Comparison of ENCODE assay signal across 1 cellular context in the genomic region with DNA sequence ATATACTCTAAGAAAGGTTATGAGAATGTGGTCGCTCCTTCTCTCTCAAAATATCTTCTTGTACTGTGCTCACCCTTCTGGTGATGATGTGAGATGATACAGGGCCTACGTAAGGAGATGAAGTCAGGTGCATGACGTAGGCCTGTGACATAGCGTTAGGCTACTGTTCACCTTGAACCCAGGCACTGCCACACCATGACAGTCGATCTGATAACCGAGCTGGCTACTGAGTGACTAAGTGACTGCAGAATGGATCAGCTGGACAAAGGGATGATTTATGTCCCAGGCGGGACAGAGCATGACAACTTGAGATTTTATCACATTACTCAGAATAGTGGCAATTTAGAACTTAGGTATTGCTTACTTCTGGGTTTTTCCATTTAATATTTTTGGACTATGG.
TF ChIP-seq lines count a peak whose summit lies in the region.

No MANE protein-coding gene starts in this region.

TF ChIP-seq in K562, 482 proteins besides CTCF, POLR2A, EP300 and RAD21 (continued from another document):
- TF ChIP-seq, protein P1, sequence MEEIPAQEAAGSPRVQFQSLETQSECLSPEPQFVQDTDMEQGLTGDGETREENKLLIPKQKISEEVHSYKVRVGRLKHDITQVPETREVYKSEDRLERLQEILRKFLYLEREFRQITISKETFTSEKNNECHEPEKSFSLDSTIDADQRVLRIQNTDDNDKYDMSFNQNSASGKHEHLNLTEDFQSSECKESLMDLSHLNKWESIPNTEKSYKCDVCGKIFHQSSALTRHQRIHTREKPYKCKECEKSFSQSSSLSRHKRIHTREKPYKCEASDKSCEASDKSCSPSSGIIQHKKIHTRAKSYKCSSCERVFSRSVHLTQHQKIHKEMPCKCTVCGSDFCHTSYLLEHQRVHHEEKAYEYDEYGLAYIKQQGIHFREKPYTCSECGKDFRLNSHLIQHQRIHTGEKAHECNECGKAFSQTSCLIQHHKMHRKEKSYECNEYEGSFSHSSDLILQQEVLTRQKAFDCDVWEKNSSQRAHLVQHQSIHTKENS (CRISPR knock-in tag; IDR thresholded peaks at IDR 0.05), result no peak
- TF ChIP-seq, protein P2, sequence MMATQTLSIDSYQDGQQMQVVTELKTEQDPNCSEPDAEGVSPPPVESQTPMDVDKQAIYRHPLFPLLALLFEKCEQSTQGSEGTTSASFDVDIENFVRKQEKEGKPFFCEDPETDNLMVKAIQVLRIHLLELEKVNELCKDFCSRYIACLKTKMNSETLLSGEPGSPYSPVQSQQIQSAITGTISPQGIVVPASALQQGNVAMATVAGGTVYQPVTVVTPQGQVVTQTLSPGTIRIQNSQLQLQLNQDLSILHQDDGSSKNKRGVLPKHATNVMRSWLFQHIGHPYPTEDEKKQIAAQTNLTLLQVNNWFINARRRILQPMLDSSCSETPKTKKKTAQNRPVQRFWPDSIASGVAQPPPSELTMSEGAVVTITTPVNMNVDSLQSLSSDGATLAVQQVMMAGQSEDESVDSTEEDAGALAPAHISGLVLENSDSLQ (IDR thresholded peaks at IDR 0.05), result peak; percentile 74
- TF ChIP-seq CREM (IDR thresholded peaks at IDR 0.05; ENCODE audit: low read depth) (0 out of 2 replicates have a peak, but pooled peaks have one; percentile 19), EP400 (IDR thresholded peaks at IDR 0.05) (no peak), CREB1 (IDR thresholded peaks at IDR 0.05) (0 out of 2 replicates have a peak, but pooled peaks have one; percentile 27), CREB1 (CRISPR knock-in tag; IDR thresholded peaks at IDR 0.05) (no peak), SP1 (CRISPR knock-in tag; IDR thresholded peaks at IDR 0.05) (no peak), ZNF586 (CRISPR knock-in tag; conservative IDR thresholded peaks at IDR 0.05) (no peak), ATF1 (CRISPR knock-in tag; IDR thresholded peaks at IDR 0.05) (no peak), ATF1 (tag; IDR thresholded peaks at IDR 0.05) (0 out of 2 replicates have a peak, but pooled peaks have one; percentile 41), MEIS2 (IDR thresholded peaks at IDR 0.05; ENCODE audit: partially characterized antibody) (peak; percentile 89)
- TF ChIP-seq, protein P3, sequence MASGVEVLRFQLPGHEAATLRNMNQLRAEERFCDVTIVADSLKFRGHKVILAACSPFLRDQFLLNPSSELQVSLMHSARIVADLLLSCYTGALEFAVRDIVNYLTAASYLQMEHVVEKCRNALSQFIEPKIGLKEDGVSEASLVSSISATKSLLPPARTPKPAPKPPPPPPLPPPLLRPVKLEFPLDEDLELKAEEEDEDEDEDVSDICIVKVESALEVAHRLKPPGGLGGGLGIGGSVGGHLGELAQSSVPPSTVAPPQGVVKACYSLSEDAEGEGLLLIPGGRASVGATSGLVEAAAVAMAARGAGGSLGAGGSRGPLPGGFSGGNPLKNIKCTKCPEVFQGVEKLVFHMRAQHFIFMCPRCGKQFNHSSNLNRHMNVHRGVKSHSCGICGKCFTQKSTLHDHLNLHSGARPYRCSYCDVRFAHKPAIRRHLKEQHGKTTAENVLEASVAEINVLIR (CRISPR knock-in tag; IDR thresholded peaks at IDR 0.05), result 0 out of 2 replicates have a peak, but pooled peaks have one; percentile 29
- TF ChIP-seq, protein P4, sequence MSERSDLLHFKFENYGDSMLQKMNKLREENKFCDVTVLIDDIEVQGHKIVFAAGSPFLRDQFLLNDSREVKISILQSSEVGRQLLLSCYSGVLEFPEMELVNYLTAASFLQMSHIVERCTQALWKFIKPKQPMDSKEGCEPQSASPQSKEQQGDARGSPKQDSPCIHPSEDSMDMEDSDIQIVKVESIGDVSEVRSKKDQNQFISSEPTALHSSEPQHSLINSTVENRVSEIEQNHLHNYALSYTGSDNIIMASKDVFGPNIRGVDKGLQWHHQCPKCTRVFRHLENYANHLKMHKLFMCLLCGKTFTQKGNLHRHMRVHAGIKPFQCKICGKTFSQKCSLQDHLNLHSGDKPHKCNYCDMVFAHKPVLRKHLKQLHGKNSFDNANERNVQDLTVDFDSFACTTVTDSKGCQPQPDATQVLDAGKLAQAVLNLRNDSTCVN (CRISPR knock-in tag; IDR thresholded peaks at IDR 0.05), result no peak
- TF ChIP-seq, protein P5, sequence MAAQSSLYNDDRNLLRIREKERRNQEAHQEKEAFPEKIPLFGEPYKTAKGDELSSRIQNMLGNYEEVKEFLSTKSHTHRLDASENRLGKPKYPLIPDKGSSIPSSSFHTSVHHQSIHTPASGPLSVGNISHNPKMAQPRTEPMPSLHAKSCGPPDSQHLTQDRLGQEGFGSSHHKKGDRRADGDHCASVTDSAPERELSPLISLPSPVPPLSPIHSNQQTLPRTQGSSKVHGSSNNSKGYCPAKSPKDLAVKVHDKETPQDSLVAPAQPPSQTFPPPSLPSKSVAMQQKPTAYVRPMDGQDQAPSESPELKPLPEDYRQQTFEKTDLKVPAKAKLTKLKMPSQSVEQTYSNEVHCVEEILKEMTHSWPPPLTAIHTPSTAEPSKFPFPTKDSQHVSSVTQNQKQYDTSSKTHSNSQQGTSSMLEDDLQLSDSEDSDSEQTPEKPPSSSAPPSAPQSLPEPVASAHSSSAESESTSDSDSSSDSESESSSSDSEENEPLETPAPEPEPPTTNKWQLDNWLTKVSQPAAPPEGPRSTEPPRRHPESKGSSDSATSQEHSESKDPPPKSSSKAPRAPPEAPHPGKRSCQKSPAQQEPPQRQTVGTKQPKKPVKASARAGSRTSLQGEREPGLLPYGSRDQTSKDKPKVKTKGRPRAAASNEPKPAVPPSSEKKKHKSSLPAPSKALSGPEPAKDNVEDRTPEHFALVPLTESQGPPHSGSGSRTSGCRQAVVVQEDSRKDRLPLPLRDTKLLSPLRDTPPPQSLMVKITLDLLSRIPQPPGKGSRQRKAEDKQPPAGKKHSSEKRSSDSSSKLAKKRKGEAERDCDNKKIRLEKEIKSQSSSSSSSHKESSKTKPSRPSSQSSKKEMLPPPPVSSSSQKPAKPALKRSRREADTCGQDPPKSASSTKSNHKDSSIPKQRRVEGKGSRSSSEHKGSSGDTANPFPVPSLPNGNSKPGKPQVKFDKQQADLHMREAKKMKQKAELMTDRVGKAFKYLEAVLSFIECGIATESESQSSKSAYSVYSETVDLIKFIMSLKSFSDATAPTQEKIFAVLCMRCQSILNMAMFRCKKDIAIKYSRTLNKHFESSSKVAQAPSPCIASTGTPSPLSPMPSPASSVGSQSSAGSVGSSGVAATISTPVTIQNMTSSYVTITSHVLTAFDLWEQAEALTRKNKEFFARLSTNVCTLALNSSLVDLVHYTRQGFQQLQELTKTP (IDR thresholded peaks at IDR 0.05; ENCODE audit: low read depth in 1 of 2, partially characterized antibody in 2 of 2), result no peak
